Comparison of ENCODE assay signal across 23 cellular contexts in the genomic region with DNA sequence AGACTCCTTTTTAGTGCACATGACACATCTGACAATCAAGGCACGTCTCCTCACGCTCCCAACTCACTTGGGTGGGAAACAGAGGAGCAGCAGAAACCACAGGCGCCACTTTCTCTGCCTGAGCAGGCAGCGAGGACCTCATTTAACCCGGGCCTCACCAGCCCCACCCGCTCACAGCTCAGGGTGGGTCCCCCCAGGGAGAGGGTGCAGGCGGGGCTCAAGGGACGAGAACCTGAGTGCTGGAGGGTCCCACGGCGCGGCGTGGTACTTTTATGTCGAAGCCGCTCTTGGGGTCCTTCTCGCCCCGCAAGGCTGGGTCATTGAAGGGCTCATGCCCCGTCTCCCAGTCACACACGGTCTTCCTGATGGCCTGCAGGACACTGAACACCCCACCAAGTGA.
"Had no signal": no experiment of that assay in that cellular context is flagged by ENCODE, and none has a peak within 500 bp of the region (broad histone marks: within the 10 kb centered on the region; RNA-seq: fewer than 3 reads in every experiment).

No MANE protein-coding gene starts in this region.

- H3K27ac Mint-ChIP-seq: activated CD8-positive, alpha-beta T cell treated with anti-CD3 and anti-CD28 coated beads, Interleukin-2, amount 10 ng/mL, durations not matched to agents 7 days and 5 days; activated naive CD4-positive, alpha-beta T cell treated with anti-CD3 and anti-CD28 coated beads, Interleukin-2, amount 50 U/mL, for 24 hours; T-helper 1 cell treated with Interleukin-12 subunit alpha and Interleukin-12 subunit beta and Interleukin-4 antibody, amounts not matched to agents 30 μg/mL and 1 μg/mL, for 36 hours had no signal

- H3K4me3 Mint-ChIP-seq: activated CD8-positive, alpha-beta T cell treated with anti-CD3 and anti-CD28 coated beads, Interleukin-2, amount 10 ng/mL, durations not matched to agents 7 days and 5 days; activated naive CD4-positive, alpha-beta T cell treated with anti-CD3 and anti-CD28 coated beads, Interleukin-2, amount 50 U/mL, for 24 hours; T-helper 1 cell treated with Interleukin-12 subunit alpha and Interleukin-12 subunit beta and Interleukin-4 antibody, amounts not matched to agents 30 μg/mL and 1 μg/mL, for 36 hours had no signal

- H3K27ac ChIP-seq: body of pancreas, KMS-11 had no signal

- H3K4me2 ChIP-seq: KMS-11 had no signal

- H3K27me3 ChIP-seq: body of pancreas had no signal

- H3K9ac ChIP-seq: KMS-11 had no signal

- H3K4me3 ChIP-seq: body of pancreas had no signal

- H3K9me3 ChIP-seq: body of pancreas had no signal

- H3K4me1 ChIP-seq: body of pancreas had no signal

- H3K27me3 Mint-ChIP-seq: activated naive CD4-positive, alpha-beta T cell treated with anti-CD3 and anti-CD28 coated beads, Interleukin-2, amount 50 U/mL, for 24 hours had no signal

- H3K9me3 Mint-ChIP-seq: activated naive CD4-positive, alpha-beta T cell treated with anti-CD3 and anti-CD28 coated beads, Interleukin-2, amount 50 U/mL, for 24 hours; T-helper 1 cell treated with Interleukin-12 subunit alpha and Interleukin-12 subunit beta and Interleukin-4 antibody, amounts not matched to agents 30 μg/mL and 1 μg/mL, for 36 hours had no signal

- DNase-seq: activated CD4-positive, alpha-beta T cell treated with anti-CD3 and anti-CD28 coated beads for 48 hours; activated CD4-positive, alpha-beta T cell treated with anti-CD3 and anti-CD28 coated beads, Interleukin-2, amount 50 U/mL, for 4 hours; activated CD4-positive, CD25-positive, alpha-beta regulatory T cell treated with anti-CD3 and anti-CD28 coated beads, Interleukin-2, amount 50 U/mL, for 72 hours; activated CD8-positive, alpha-beta memory T cell treated with anti-CD3 and anti-CD28 coated beads, Interleukin-2, amount 50 U/mL, for 48 hours; activated CD8-positive, alpha-beta T cell treated with anti-CD3 and anti-CD28 coated beads, Interleukin-2, amount 10 ng/mL, durations not matched to agents 7 days and 5 days; activated effector memory CD4-positive, alpha-beta T cell treated with Interleukin-2 at 50 U/mL for 16 hours; activated naive CD4-positive, alpha-beta T cell; activated T-cell treated with anti-CD3 and anti-CD28 coated beads, Interleukin-2, amount 50 U/mL, for 1 hour; body of pancreas; NCI-H1092 treated with DMSO at 0.1 percent for 48 hours; NCI-H1417 treated with DMSO at 0.1 percent for 48 hours; NCI-H1694; NCI-H2029; NCI-H345; NCI-H510A; NCI-H69; NK-92 treated with Interleukin-12 subunit alpha and Interleukin-12 subunit beta, amount 100 ng/mL, for 24 hours; OCI-M1; RPMI8226; SHP77 treated with DMSO at 0.1 percent for 48 hours had no signal

- H3K4me1 Mint-ChIP-seq: activated naive CD4-positive, alpha-beta T cell treated with anti-CD3 and anti-CD28 coated beads, Interleukin-2, amount 50 U/mL, for 24 hours had no signal

- H3K36me3 Mint-ChIP-seq: activated naive CD4-positive, alpha-beta T cell treated with anti-CD3 and anti-CD28 coated beads, Interleukin-2, amount 50 U/mL, for 24 hours had no signal
